ENCODE assay signal across 22 cellular contexts in genomic region chr7:762891-763290, GRCh38.
"Had no signal": no experiment of that assay in that cellular context is flagged by ENCODE, and none has a peak within 500 bp of the region (broad histone marks: within the 10 kb centered on the region; RNA-seq: fewer than 3 reads in every experiment).

No MANE protein-coding gene starts in this region.

- H3K27me3 Mint-ChIP-seq: naive thymus-derived CD4-positive, alpha-beta T cell; stimulated activated naive B cell treated with anti-CD40 and anti-IgM and Interleukin-4, amounts not matched to agents 10 μg/mL and 1 μg/mL and 100 μg/mL, for 72 hours; stimulated activated naive CD8-positive, alpha-beta T cell treated with anti-CD3 and anti-CD28 coated beads, Interleukin-15, amount 100 ng/mL, for 72 hours had no signal

- H3K27ac Mint-ChIP-seq: naive thymus-derived CD4-positive, alpha-beta T cell; stimulated activated naive B cell treated with anti-CD40 and anti-IgM and Interleukin-4, amounts not matched to agents 10 μg/mL and 1 μg/mL and 100 μg/mL, for 72 hours; stimulated activated naive CD8-positive, alpha-beta T cell treated with anti-CD3 and anti-CD28 coated beads, Interleukin-15, amount 100 ng/mL, for 72 hours had no signal

- H3K9me3 Mint-ChIP-seq: naive thymus-derived CD4-positive, alpha-beta T cell; stimulated activated naive B cell treated with anti-CD40 and anti-IgM and Interleukin-4, amounts not matched to agents 10 μg/mL and 1 μg/mL and 100 μg/mL, for 72 hours; stimulated activated naive CD8-positive, alpha-beta T cell treated with anti-CD3 and anti-CD28 coated beads, Interleukin-15, amount 100 ng/mL, for 72 hours had no signal

- DNase-seq: effector memory CD4-positive, alpha-beta T cell; gastrocnemius medialis; heart right ventricle; hypothalamus; kidney glomerular epithelial cell; mammary epithelial cell; naive thymus-derived CD4-positive, alpha-beta T cell; spleen; stimulated activated CD4-positive, alpha-beta T cell treated with anti-CD3 and anti-CD28 coated beads, Interleukin-15, amount 100 ng/mL, for 24 hours; stimulated activated CD4-positive, alpha-beta T cell treated with anti-CD3 and anti-CD28 coated beads, Interleukin-1b, Interleukin-23, amount 100 ng/mL, for 48 hours; stimulated activated CD4-positive, alpha-beta T cell treated with anti-CD3 and anti-CD28 coated beads, Interleukin-4, amount 100 ng/mL, for 24 hours; stimulated activated naive B cell treated with anti-CD40 and anti-IgM and Interleukin-4, amounts not matched to agents 10 μg/mL and 1 μg/mL and 100 μg/mL, for 72 hours; stimulated activated naive CD8-positive, alpha-beta T cell treated with anti-CD3 and anti-CD28 coated beads, Interleukin-15, amount 100 ng/mL, for 72 hours; testis; upper lobe of right lung had no signal

- H3K4me3 Mint-ChIP-seq: naive thymus-derived CD4-positive, alpha-beta T cell; stimulated activated naive B cell treated with anti-CD40 and anti-IgM and Interleukin-4, amounts not matched to agents 10 μg/mL and 1 μg/mL and 100 μg/mL, for 72 hours; stimulated activated naive CD8-positive, alpha-beta T cell treated with anti-CD3 and anti-CD28 coated beads, Interleukin-15, amount 100 ng/mL, for 72 hours had no signal

- H3K27ac ChIP-seq: epithelial cell of prostate, esophagus muscularis mucosa, gastrocnemius medialis, heart right ventricle, neutrophil, spleen, testis, tibial nerve, upper lobe of right lung, vagina had no signal

- H3K4me3 ChIP-seq: esophagus muscularis mucosa, gastrocnemius medialis, heart right ventricle, spleen, testis, tibial nerve, upper lobe of right lung, vagina had no signal

- ATAC-seq: gastrocnemius medialis; heart right ventricle; left lobe of liver; naive thymus-derived CD4-positive, alpha-beta T cell; sciatic nerve; stimulated activated naive B cell treated with anti-CD40 and anti-IgM and Interleukin-4, amounts not matched to agents 10 μg/mL and 1 μg/mL and 100 μg/mL, for 72 hours; stimulated activated naive CD8-positive, alpha-beta T cell treated with anti-CD3 and anti-CD28 coated beads, Interleukin-15, amount 100 ng/mL, for 72 hours; upper lobe of right lung had no signal

- H3K4me1 Mint-ChIP-seq: stimulated activated naive CD8-positive, alpha-beta T cell treated with anti-CD3 and anti-CD28 coated beads, Interleukin-15, amount 100 ng/mL, for 72 hours had no signal
